In the genomic region with DNA sequence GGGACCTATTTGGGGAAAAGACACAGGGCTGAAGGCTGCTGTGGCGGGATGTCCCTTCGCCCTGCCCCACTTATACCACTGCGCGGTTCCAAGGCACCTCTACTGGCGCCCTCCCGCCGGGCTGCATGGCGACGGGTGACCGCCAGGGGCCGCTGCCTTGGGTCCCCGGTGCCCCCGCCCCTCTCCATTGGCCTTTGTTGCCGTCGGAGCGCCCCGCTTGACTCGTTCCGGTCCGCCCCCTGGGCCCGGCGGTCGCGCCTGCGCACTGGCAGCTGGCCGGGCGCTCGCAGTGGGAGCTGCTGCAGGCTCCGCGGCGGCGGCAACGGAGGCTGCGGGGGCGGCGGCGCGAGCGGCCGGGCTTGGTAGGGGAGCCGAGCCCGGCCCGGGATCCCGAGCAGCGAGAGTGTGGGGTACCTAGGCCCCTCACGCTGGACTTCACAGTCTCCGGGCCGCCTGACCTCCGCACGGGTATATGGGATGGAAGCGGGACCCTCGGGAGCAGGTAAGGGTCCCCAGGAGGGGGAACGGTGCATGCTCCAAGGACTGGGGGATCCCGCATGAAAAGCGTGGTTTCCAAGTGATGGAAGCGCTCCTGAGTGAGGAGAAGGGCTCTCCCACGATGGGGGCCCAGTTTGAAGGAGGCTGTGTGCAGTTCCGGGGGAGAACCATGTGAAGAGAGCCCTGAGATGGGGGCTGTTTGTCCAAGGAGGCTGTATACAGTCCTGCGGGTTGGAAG, we compare ENCODE assay signal across 8 cellular contexts. TPM values are rescaled to one million over a fixed set of nuclear protein-coding genes. Genes with fewer than 3 reads are reported as not detected.
DNase-seq lines count a peak whose midpoint lies in the region; ATAC-seq, FAIRE-seq and TF ChIP-seq lines count a peak whose summit lies in the region.

A gene (plus strand): TSS at position 265 of the 736 bp plus-strand sequence. CDS start 213 bp downstream, at position 478.

- peak within 1 kb of the TSS; percentile 86 for H3K23ac ChIP-seq in IMR-90 (ENCODE audit: low read depth, low read length)

- peak within 1 kb of the TSS; percentile 72 to 89; a peak in 3 of 4 replicates for H4K8ac ChIP-seq in IMR-90 (ENCODE audit: low read depth in 2 of 2, low read length in 2 of 2)

- H2BK5ac ChIP-seq in IMR-90 (ENCODE audit: low read depth, low read length, poor library complexity, severe bottlenecking): peak within 1 kb of the TSS; percentile 12

- peak within 1 kb of the TSS; percentile 98 for H2AFZ ChIP-seq in IMR-90 (replicated peaks; ENCODE audit: low read length, poor library complexity)
- H2AFZ ChIP-seq in OCI-LY3 (ENCODE audit: low read depth, low read length): peak within 1 kb of the TSS; percentile 80; the same call in 1 of the 2 replicates
- H2AFZ ChIP-seq in endothelial cell of umbilical vein (ENCODE audit: low read depth, low read length): peak within 1 kb of the TSS; percentile 67

- H3K9ac ChIP-seq in IMR-90 (ENCODE audit: low read depth, low read length) (peak within 1 kb of the TSS; percentile 85), OCI-LY3 (ENCODE audit: low read length) (peak within 1 kb of the TSS; percentile 90), endothelial cell of umbilical vein (replicated peaks; ENCODE audit: extremely low read depth, insufficient read depth, low read length) (peak within 1 kb of the TSS; percentile 86)

- H2AK9ac ChIP-seq in IMR-90 (replicated peaks; ENCODE audit: low read depth, low read length, poor library complexity): peak within 1 kb of the TSS; percentile 93

- BruUV-seq in IMR-90 (replicated peaks; lab: Mats Ljungman, UMichigan): no TSS peak
- BruUV-seq in endothelial cell of umbilical vein (replicated peaks; lab: Mats Ljungman, UMichigan): no TSS peak

- peak within 1 kb of the TSS; percentile 43 for H4K5ac ChIP-seq in IMR-90 (ENCODE audit: low read depth, low read length)

- peak; percentile 95 for TF ChIP-seq CTCF in IMR-90 (conservative IDR thresholded peaks at IDR 0.05; ENCODE audit: low read depth, low read length)
- peak; percentile 62 for TF ChIP-seq CTCF in OCI-LY3 (IDR thresholded peaks at IDR 0.05; ENCODE audit: low read depth, low read length)
- peak; percentile 98 to 99 for TF ChIP-seq CTCF in endothelial cell of umbilical vein (IDR thresholded peaks at IDR 0.05; ENCODE audit: extremely low read depth in 1 of 2, insufficient read depth in 1 of 2, low read depth in 1 of 2, low read length in 2 of 2)

- H4K20me1 ChIP-seq in IMR-90 (ENCODE audit: insufficient read depth, low read length) (peaks cover 31% of the 10 kb centered on the region), OCI-LY3 (ENCODE audit: insufficient read depth, low read length) (peaks cover 18% of the 10 kb centered on the region), endothelial cell of umbilical vein (replicated peaks; ENCODE audit: control insufficient read depth, extremely low read depth, insufficient read depth, low read length) (no peaks in the 10 kb centered on the region)

- ATAC-seq in GM21528 (IDR thresholded peaks at IDR 0.05; ENCODE audit: low FRiP score, unreplicated experiment): peak; percentile 87
- ATAC-seq in IMR-90 (ENCODE audit: low read depth): peak; percentile 94

- TF ChIP-seq POLR2A in IMR-90 (IDR thresholded peaks at IDR 0.05; ENCODE audit: low read depth, low read length) (no peak), endothelial cell of umbilical vein (IDR thresholded peaks at IDR 0.05; ENCODE audit: low read depth, low read length) (peak; percentile 92)

- no peaks in the 10 kb centered on the region; the same call in 1 of the 2 replicates for H3K27me3 ChIP-seq in IMR-90 (ENCODE audit: control insufficient read depth, insufficient read depth, low read length)
- H3K27me3 ChIP-seq in OCI-LY3 (ENCODE audit: low read depth, low read length): no peaks in the 10 kb centered on the region
- H3K27me3 ChIP-seq in endothelial cell of umbilical vein (ENCODE audit: control insufficient read depth in 2 of 2, insufficient read depth in 2 of 2, low read length in 2 of 2): no peaks in the 10 kb centered on the region

- peaks cover 18 to 48% of the 10 kb centered on the region in 2 experiments for H3K79me1 ChIP-seq in IMR-90 (ENCODE audit: low read depth in 1 of 2, low read length in 2 of 2)

- TF ChIP-seq RAD21 in IMR-90 (IDR thresholded peaks at IDR 0.05; ENCODE audit: low read length): peak; percentile 40

- H3K4me3 ChIP-seq in IMR-90 (ENCODE audit: insufficient read depth, low read depth, low read length) (peak within 1 kb of the TSS; percentile 96), OCI-LY3 (ENCODE audit: low read length) (peak within 1 kb of the TSS; percentile 98), endothelial cell of umbilical vein (replicated peaks in 1 of 3; ENCODE audit: insufficient read depth in 1 of 3, low read depth in 1 of 3, low read length in 3 of 3) (peak within 1 kb of the TSS; percentile 71 to 100 (median 88))

- H2AK5ac ChIP-seq in IMR-90 (ENCODE audit: low read depth, low read length): peak within 1 kb of the TSS; percentile 83; the same call in 1 of the 2 replicates

- peak within 1 kb of the TSS; percentile 36 for H3K18ac ChIP-seq in IMR-90 (ENCODE audit: low read depth, low read length)

- no peak within 1 kb of the TSS for H2BK15ac ChIP-seq in IMR-90 (ENCODE audit: low read depth, low read length)

- H3K27ac ChIP-seq in IMR-90 (ENCODE audit: insufficient read depth, low read length): peak within 1 kb of the TSS; percentile 30
- H3K27ac ChIP-seq in OCI-LY3 (ENCODE audit: low read length): peak within 1 kb of the TSS; percentile 25
- no peak within 1 kb of the TSS for H3K27ac ChIP-seq in endothelial cell of umbilical vein (ENCODE audit: insufficient read depth, low read depth, low read length)

- H3K4me1 ChIP-seq in IMR-90 (ENCODE audit: control insufficient read depth, insufficient read depth, low read length) (peaks cover 14% of the 10 kb centered on the region), OCI-LY3 (ENCODE audit: low read length) (peaks cover 22% of the 10 kb centered on the region), endothelial cell of umbilical vein (ENCODE audit: control insufficient read depth, extremely low read depth, insufficient read depth, low read length) (peaks cover 17% of the 10 kb centered on the region)

- H3K79me2 ChIP-seq in OCI-LY3 (ENCODE audit: low read length) (peaks cover 10% of the 10 kb centered on the region; the same call in 1 of the 2 replicates), endothelial cell of umbilical vein (ENCODE audit: control insufficient read depth, insufficient read depth, low read length) (peaks cover 16% of the 10 kb centered on the region)

- intact Hi-C loops in IMR-90 (cut with micrococcal nuclease): loop anchor here (1.0 kb wide), 1 partner anchor 205 kb away; a partner anchor contains a TSS
- intact Hi-C loops in endothelial cell of umbilical vein (cut with micrococcal nuclease): loop anchor here (1.0 kb wide), 2 partner anchors 47 to 205 kb away; a partner anchor contains a TSS

- H2BK120ac ChIP-seq in IMR-90 (ENCODE audit: low read depth, low read length): no peak within 1 kb of the TSS

- in situ Hi-C loops in IMR-90 (cut with MboI; ENCODE audit: low sequenced_read_pairs): no loop called here

- H3K9me3 ChIP-seq in IMR-90 (ENCODE audit: control insufficient read depth, insufficient read depth, low read length): no peaks in the 10 kb centered on the region
- no peaks in the 10 kb centered on the region for H3K9me3 ChIP-seq in OCI-LY3 (ENCODE audit: insufficient read depth, low read length)
- H3K9me3 ChIP-seq in endothelial cell of umbilical vein (replicated peaks; ENCODE audit: control insufficient read depth, insufficient read depth, low read length): no peaks in the 10 kb centered on the region

- peak within 1 kb of the TSS; percentile 92 for H3K4me2 ChIP-seq in IMR-90 (ENCODE audit: low read depth, low read length)
- peak within 1 kb of the TSS; percentile 72 for H3K4me2 ChIP-seq in OCI-LY3 (ENCODE audit: low read length)
- H3K4me2 ChIP-seq in endothelial cell of umbilical vein (ENCODE audit: insufficient read depth, low read length): peak within 1 kb of the TSS; percentile 89

- peak within 1 kb of the TSS; percentile 83 for H3K4ac ChIP-seq in IMR-90 (ENCODE audit: low read depth, low read length)

- no peak within 1 kb of the TSS for H2BK20ac ChIP-seq in IMR-90 (ENCODE audit: low read depth, low read length)

- H3K9me1 ChIP-seq in IMR-90 (ENCODE audit: insufficient read depth, low read length) (peaks cover 15% of the 10 kb centered on the region), endothelial cell of umbilical vein (replicated peaks; ENCODE audit: control insufficient read depth, extremely low read depth, insufficient read depth, low read length) (no peaks in the 10 kb centered on the region)

- peak within 1 kb of the TSS; percentile 81; the same call in 1 of the 2 replicates for H3K56ac ChIP-seq in IMR-90 (ENCODE audit: extremely low read depth, insufficient read depth, low read length)

- peak within 1 kb of the TSS; percentile 59 for H4K91ac ChIP-seq in IMR-90 (ENCODE audit: insufficient read depth, low read depth, low read length)

- POLR2A ChIA-PET in IMR-90 (lab: Charles Lee; ENCODE audit: unreplicated experiment) (no interaction called here), endothelial cell of umbilical vein (lab: Charles Lee) (no interaction called here)

- CTCF ChIA-PET in IMR-90 (lab: Yijun Ruan, JAX): interaction anchor here (0.6 to 1.0 kb wide), 7 partner anchors 10 to 421 kb away, joined by 3 to 25 read pairs (median 4); no protein-coding TSS in a partner anchor
- CTCF ChIA-PET in endothelial cell of umbilical vein (lab: Charles Lee): interaction anchor here (0.6 to 1.7 kb wide), 18 partner anchors 8 to 333 kb away, joined by 3 to 12 read pairs (median 4); a partner anchor contains a TSS

- H3K36me3 ChIP-seq in IMR-90 (ENCODE audit: control insufficient read depth, insufficient read depth, low read length): no peaks in the 10 kb centered on the region
- H3K36me3 ChIP-seq in OCI-LY3 (replicated peaks; ENCODE audit: low read depth, low read length): no peaks in the 10 kb centered on the region
- no peaks in the 10 kb centered on the region for H3K36me3 ChIP-seq in endothelial cell of umbilical vein (ENCODE audit: control insufficient read depth in 2 of 2, extremely low read depth in 1 of 2, insufficient read depth in 2 of 2, low read length in 2 of 2)

- WGBS in IMR-90 (ENCODE audit: extremely low coverage in 2 of 2, insufficient read length in 1 of 2), 2 experiments: 1% methylated on average over 28 of the region's 59 CpGs; no CpG with 5 or more reads in 1 of the 2 experiments

- dilution Hi-C loops in IMR-90 (cut with HindIII; ENCODE audit: low sequenced_read_pairs, unreplicated experiment) (no loop called here), endothelial cell of umbilical vein (cut with MboI; ENCODE audit: extremely low pct_ligation_motif_present, low sequenced_read_pairs) (no loop called here)

- H3K14ac ChIP-seq in IMR-90 (replicated peaks; ENCODE audit: low read depth, low read length): peak within 1 kb of the TSS; percentile 81

- peak; percentile 92 for FAIRE-seq in endothelial cell of umbilical vein (lab: Jason Lieb, UNC)

- DNase-seq in DMS114 treated with DMSO at 0.1 percent for 48 hours (lab: John Stamatoyannopoulos, UW; ENCODE audit: unreplicated experiment) (peak; percentile 84), IMR-90 (peak; percentile 89), endothelial cell of umbilical vein (ENCODE audit: low read depth, low spot score) (peak; percentile 94), middle frontal gyrus (ENCODE audit: extremely low spot score, low spot score) (peak; percentile 87)
- peak; percentile 99 for DNase-seq in activated CD8-positive, alpha-beta memory T cell treated with anti-CD3 and anti-CD28 coated beads, Interleukin-2, amount 50 U/mL, for 48 hours
- DNase-seq in stimulated activated CD8-positive, alpha-beta memory T cell treated with anti-CD3 and anti-CD28 coated beads, Interleukin-2, amount 100 ng/mL, for 1 hour (ENCODE audit: low read depth in 2 of 2): peak; percentile 92 to 94

RNA-seq across cellular contexts. Expression of the gene that starts here (rescaled TPM):
- total RNA-seq in IMR-90 (2012; rRNA removed) (17.2 and 21.5 TPM in 2 replicates), endothelial cell of umbilical vein (31.0 TPM in 2 replicates)
- polyA plus RNA-seq in IMR-90 (2012; rRNA removed) (11.3 TPM in 2 replicates), endothelial cell of umbilical vein (9.5 and 10.8 TPM in 2 replicates)
- polyA plus RNA-seq in IMR-90 (2012; cell fraction: cytosol; rRNA removed): 4.8 and 5.9 TPM in 2 replicates
- 9.8 and 10.9 TPM in 2 replicates for polyA plus RNA-seq in IMR-90 (2012; cell fraction: nucleus; rRNA removed; ENCODE audit: low replicate concordance)
- 12.1 and 12.7 TPM in 2 replicates for polyA plus RNA-seq in endothelial cell of umbilical vein (2011; cell fraction: cytosol; rRNA removed)
- polyA plus RNA-seq in endothelial cell of umbilical vein (2011; cell fraction: nucleus; rRNA removed): 22.4 and 24.7 TPM in 2 replicates
- 10.8 and 16.2 TPM in 2 replicates for polyA plus RNA-seq in endothelial cell of umbilical vein (2012)
- polyA minus RNA-seq in endothelial cell of umbilical vein: 50.2 and 53.3 TPM in 2 replicates
- 13.4 TPM for polyA minus RNA-seq in endothelial cell of umbilical vein (2011; cell fraction: cytosol; rRNA and poly(A)+ RNA removed)
- 17.4 and 25.1 TPM in 2 replicates for polyA minus RNA-seq in endothelial cell of umbilical vein (2011; cell fraction: nucleus; rRNA and poly(A)+ RNA removed)
